ENCODE assay signal across 11 cellular contexts in the genomic region with DNA sequence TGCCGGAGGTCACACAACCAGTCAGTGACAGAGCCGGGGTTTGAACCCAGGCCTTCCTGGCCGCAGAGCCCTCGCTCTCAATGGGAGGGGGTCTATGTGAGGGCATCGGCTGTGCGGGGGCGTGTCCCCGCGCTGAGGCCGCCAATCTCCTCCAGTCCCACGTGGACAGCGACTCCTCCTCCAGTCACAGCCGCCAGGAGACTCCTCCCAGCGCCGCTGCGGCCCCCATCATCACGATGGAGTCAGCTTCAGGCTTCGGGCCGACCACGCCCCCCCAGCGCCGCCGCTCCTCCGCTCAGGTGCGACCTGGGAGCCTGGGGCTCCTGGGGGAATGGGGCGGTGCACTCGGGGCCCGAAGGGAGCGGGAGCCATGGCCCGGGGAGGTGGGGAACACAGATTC. TPM values are rescaled to one million over a fixed set of nuclear protein-coding genes. Genes with fewer than 3 reads are reported as not detected.
A peak's percentile ranks its signal among the peaks of the same experiment; 100 is the strongest.
DNase-seq lines count a peak whose midpoint lies in the region; ATAC-seq, FAIRE-seq and TF ChIP-seq lines count a peak whose summit lies in the region.
"Had no signal": no experiment of that assay in that cellular context is flagged by ENCODE, and none has a peak within 500 bp of the region (broad histone marks: within the 10 kb centered on the region; RNA-seq: fewer than 3 reads in every experiment).

No MANE protein-coding gene starts in this region.

- H3K9me3 ChIP-seq in effector memory CD4-positive, alpha-beta T cell (ENCODE audit: control insufficient read depth, low read length): no peaks in the 10 kb centered on the region
- H3K9me3 ChIP-seq in stomach: no peaks in the 10 kb centered on the region
- H3K9me3 ChIP-seq: adrenal gland had no signal

- intact Hi-C loops in stomach (cut with DNase I; ENCODE audit: low total_unique reads): no loop called here

- peak; percentile 23 for FAIRE-seq in GM12891 (lab: Jason Lieb, UNC)

- peak overlapping the region; percentile 53 for H3K4me3 ChIP-seq in effector memory CD4-positive, alpha-beta T cell (ENCODE audit: insufficient read depth, low read depth, low read length, poor library complexity, severe bottlenecking)
- H3K4me3 ChIP-seq in stomach: peak overlapping the region in 1 of 4 donors; percentile 24
- H3K4me3 ChIP-seq: adrenal gland had no signal

- ATAC-seq in HG02885 (IDR thresholded peaks at IDR 0.05; ENCODE audit: poor library complexity, unreplicated experiment): no peak

- H3K27ac ChIP-seq in effector memory CD4-positive, alpha-beta T cell (ENCODE audit: insufficient read depth, low read length, poor library complexity, severe bottlenecking): no peak overlapping the region
- no peak overlapping the region for H3K27ac ChIP-seq in stomach
- H3K27ac ChIP-seq: adrenal gland had no signal

- no peaks in the 10 kb centered on the region for H3K36me3 ChIP-seq in effector memory CD4-positive, alpha-beta T cell (ENCODE audit: control insufficient read depth, insufficient read depth, low read length)
- H3K36me3 ChIP-seq in stomach: no peaks in the 10 kb centered on the region
- H3K36me3 ChIP-seq: adrenal gland had no signal

- DNase-seq in GM12891 (ENCODE audit: insufficient read length, low spot score): no peak
- peak; percentile 37 to 64 for DNase-seq in activated CD4-positive, alpha-beta T cell treated with anti-CD3 and anti-CD28 coated beads, Interleukin-2, amount 50 U/mL, for 24 hours (ENCODE audit: low read depth in 1 of 2, low spot score in 1 of 2)
- DNase-seq in effector memory CD4-positive, alpha-beta T cell: peak; percentile 48 to 51 (median 50)
- peak; percentile 40 to 75 for DNase-seq in stimulated activated CD4-positive, alpha-beta T cell treated with anti-CD3 and anti-CD28 coated beads, Interleukin-12 subunit alpha, Interleukin-12 subunit beta, amount 100 ng/mL, for 24 hours (ENCODE audit: low read depth in 2 of 2)
- DNase-seq in 8988T: no peak
- DNase-seq in amniotic stem cell (lab: John Stamatoyannopoulos, UW): no peak
- no peak for DNase-seq in stomach
- DNase-seq: adrenal gland had no signal

- TF ChIP-seq POLR2A in GM12891 (IDR thresholded peaks at IDR 0.05; ENCODE audit: low read depth, low read length) (no peak), stomach (IDR thresholded peaks at IDR 0.05) (no peak)

- H3K27me3 ChIP-seq in effector memory CD4-positive, alpha-beta T cell (replicated peaks; ENCODE audit: control insufficient read depth, insufficient read depth, low read length, poor library complexity, severe bottlenecking): no peaks in the 10 kb centered on the region
- peaks cover 14 to 85% (median 45%) of the 10 kb centered on the region in 3 donors for H3K27me3 ChIP-seq in stomach

- 4 to 7% (median 4%) methylated on average over 15 to 30 of the region's 30 CpGs for WGBS in stomach, 5 donors

- TF ChIP-seq CTCF in stomach (IDR thresholded peaks at IDR 0.05): no peak

- TF ChIP-seq EP300 in stomach (IDR thresholded peaks at IDR 0.05): no peak

- peaks cover 11% of the 10 kb centered on the region for H3K4me1 ChIP-seq in effector memory CD4-positive, alpha-beta T cell (ENCODE audit: control insufficient read depth, insufficient read depth, low read length, poor library complexity, severe bottlenecking)
- H3K4me1 ChIP-seq in stomach: peaks cover under 1 to 27% (median 10%) of the 10 kb centered on the region in 4 donors
- H3K4me1 ChIP-seq: adrenal gland had no signal

TF ChIP-seq in GM12891, 5 proteins besides CTCF, POLR2A, EP300 and RAD21:
- TF ChIP-seq SPI1 (IDR thresholded peaks at IDR 0.05; ENCODE audit: low read depth, low read length): no peak
- TF ChIP-seq POU2F2 (IDR thresholded peaks at IDR 0.05; ENCODE audit: low read depth, low read length): no peak
- no peak for TF ChIP-seq PAX5 (IDR thresholded peaks at IDR 0.05; ENCODE audit: insufficient read depth, low read length, severe bottlenecking)
- no peak for TF ChIP-seq TAF1 (IDR thresholded peaks at IDR 0.05; ENCODE audit: low read depth, low read length)

RNA-seq across cellular contexts. Expression of a gene that starts 6.0 kb away (rescaled TPM):
- 0.40 TPM for polyA plus RNA-seq in GM12891 (2012; ENCODE audit: low read depth, missing spikeins)
- 1 to 10 TPM in 2 of 5 donors, not detected in 3; 1.7 to 3.6 TPM for total RNA-seq in stomach
- polyA plus RNA-seq in stomach: under 1 TPM in 2 of 3 donors, not detected in 1; 0.12 to 0.33 TPM

RNA-seq across cellular contexts. Expression of a gene that starts 6.7 kb away (rescaled TPM):
- not detected for polyA plus RNA-seq in GM12891 (2012; ENCODE audit: low read depth, missing spikeins)
- total RNA-seq in stomach: not detected
- under 1 TPM in 2 of 3 donors, not detected in 1; 0.19 to 0.30 TPM for polyA plus RNA-seq in stomach

RNA-seq across cellular contexts. Expression of a gene that starts 8.4 kb away (rescaled TPM):
- 10.3 TPM for polyA plus RNA-seq in GM12891 (2012; ENCODE audit: low read depth, missing spikeins)
- total RNA-seq in stomach: 100 to 1,000 TPM in 1 of 5 donors, 10 to 100 TPM in 3, 1 to 10 TPM in 1; 4.0 to 222 (median 18.7) TPM
- polyA plus RNA-seq in stomach: 10 to 100 TPM; 18.3 to 40.7 (median 35.1) TPM

RNA-seq across cellular contexts. Expression of a gene that starts 20.1 kb away (rescaled TPM):
- polyA plus RNA-seq in GM12891 (2012; ENCODE audit: low read depth, missing spikeins): 171 TPM
- 100 to 1,000 TPM in 2 of 5 donors, 10 to 100 TPM in 3; 10.7 to 282 (median 92.4) TPM for total RNA-seq in stomach
- polyA plus RNA-seq in stomach: 100 to 1,000 TPM in 2 of 3 donors, 10 to 100 TPM in 1; 99.3 to 150 (median 116) TPM

RNA-seq across cellular contexts. Expression of a gene that starts 31.5 kb away (rescaled TPM):
- 4.2 TPM for polyA plus RNA-seq in GM12891 (2012; ENCODE audit: low read depth, missing spikeins)
- total RNA-seq in stomach: 1 to 10 TPM in 2 of 5 donors, under 1 TPM in 1, not detected in 2; 0.55 to 8.4 (median 4.0) TPM
- polyA plus RNA-seq in stomach: 1 to 10 TPM in 2 of 3 donors, under 1 TPM in 1; 0.40 to 1.8 (median 1.5) TPM
- total RNA-seq: HT-29, renal cortical epithelial cell had no signal

Comparison
In these comparisons a context has a peak if more than half of its experiments do, and no peak if none do; other contexts are left out.
1. DNase-seq: peak in activated CD4-positive, alpha-beta T cell treated with anti-CD3 and anti-CD28 coated beads, Interleukin-2, amount 50 U/mL, for 24 hours (2 of 2), effector memory CD4-positive, alpha-beta T cell (3 of 3) and stimulated activated CD4-positive, alpha-beta T cell treated with anti-CD3 and anti-CD28 coated beads, Interleukin-12 subunit alpha, Interleukin-12 subunit beta, amount 100 ng/mL, for 24 hours (2 of 2); none in GM12891 (single experiment), 8988T (single experiment), amniotic stem cell (single experiment) and stomach (single experiment).